Comparison of ENCODE assay signal across 1 cellular context in the genomic region with DNA sequence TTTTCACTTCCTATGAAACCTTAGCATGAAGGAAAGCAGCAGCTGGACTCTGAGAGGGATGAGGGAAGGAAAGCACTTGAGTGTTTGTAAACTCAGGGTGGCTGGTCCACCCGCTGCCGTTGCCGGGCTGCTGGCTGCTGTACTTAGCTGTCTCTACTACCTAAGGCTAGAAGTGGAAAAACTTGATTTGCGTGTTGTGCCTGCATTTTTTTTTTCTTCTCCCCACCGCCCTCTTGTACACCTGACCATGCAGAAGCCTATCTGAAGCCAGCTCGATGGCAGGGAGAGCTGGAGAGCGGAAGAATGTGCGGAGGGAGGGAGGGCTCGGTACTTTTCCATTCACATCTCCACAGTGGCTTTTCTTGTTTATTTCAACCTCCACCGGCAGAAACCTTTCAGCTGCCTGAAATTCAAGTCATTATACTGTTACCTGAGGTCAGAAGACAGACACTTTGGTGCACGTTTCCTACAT.
TF ChIP-seq lines count a peak whose summit lies in the region.

No MANE protein-coding gene starts in this region.

TF ChIP-seq in HepG2, 621 proteins besides CTCF, POLR2A, EP300 and RAD21 (continued from another document and continues in another):
- TF ChIP-seq, protein P1, sequence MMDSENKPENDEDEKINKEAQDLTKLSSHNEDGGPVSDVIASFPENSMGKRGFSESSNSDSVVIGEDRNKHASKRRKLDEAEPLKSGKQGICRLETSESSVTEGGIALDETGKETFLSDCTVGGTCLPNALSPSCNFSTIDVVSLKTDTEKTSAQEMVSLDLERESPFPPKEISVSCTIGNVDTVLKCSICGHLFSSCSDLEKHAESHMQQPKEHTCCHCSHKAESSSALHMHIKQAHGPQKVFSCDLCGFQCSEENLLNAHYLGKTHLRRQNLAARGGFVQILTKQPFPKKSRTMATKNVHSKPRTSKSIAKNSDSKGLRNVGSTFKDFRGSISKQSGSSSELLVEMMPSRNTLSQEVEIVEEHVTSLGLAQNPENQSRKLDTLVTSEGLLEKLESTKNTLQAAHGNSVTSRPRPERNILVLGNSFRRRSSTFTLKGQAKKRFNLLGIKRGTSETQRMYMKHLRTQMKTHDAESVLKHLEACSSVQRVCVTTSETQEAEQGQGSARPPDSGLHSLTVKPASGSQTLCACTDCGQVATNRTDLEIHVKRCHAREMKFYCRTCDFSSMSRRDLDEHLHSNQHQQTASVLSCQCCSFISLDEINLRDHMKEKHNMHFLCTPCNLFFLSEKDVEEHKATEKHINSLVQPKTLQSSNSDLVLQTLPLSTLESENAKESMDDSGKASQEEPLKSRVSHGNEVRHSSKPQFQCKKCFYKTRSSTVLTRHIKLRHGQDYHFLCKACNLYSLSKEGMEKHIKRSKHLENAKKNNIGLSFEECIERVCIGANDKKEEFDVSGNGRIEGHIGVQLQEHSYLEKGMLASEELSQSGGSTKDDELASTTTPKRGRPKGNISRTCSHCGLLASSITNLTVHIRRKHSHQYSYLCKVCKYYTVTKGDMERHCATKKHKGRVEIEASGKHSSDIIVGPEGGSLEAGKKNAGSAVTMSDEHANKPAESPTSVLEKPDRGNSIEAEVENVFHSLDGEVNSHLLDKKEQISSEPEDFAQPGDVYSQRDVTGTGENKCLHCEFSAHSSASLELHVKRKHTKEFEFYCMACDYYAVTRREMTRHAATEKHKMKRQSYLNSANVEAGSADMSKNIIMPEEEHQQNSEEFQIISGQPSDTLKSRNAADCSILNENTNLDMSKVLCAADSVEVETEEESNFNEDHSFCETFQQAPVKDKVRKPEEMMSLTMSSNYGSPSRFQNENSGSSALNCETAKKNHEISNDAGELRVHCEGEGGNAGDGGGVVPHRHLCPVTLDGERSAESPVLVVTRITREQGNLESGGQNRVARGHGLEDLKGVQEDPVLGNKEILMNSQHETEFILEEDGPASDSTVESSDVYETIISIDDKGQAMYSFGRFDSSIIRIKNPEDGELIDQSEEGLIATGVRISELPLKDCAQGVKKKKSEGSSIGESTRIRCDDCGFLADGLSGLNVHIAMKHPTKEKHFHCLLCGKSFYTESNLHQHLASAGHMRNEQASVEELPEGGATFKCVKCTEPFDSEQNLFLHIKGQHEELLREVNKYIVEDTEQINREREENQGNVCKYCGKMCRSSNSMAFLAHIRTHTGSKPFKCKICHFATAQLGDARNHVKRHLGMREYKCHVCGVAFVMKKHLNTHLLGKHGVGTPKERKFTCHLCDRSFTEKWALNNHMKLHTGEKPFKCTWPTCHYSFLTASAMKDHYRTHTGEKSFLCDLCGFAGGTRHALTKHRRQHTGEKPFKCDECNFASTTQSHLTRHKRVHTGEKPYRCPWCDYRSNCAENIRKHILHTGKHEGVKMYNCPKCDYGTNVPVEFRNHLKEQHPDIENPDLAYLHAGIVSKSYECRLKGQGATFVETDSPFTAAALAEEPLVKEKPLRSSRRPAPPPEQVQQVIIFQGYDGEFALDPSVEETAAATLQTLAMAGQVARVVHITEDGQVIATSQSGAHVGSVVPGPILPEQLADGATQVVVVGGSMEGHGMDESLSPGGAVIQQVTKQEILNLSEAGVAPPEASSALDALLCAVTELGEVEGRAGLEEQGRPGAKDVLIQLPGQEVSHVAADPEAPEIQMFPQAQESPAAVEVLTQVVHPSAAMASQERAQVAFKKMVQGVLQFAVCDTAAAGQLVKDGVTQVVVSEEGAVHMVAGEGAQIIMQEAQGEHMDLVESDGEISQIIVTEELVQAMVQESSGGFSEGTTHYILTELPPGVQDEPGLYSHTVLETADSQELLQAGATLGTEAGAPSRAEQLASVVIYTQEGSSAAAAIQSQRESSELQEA (CRISPR knock-in tag; IDR thresholded peaks at IDR 0.05; ENCODE audit: not compliant biosample characterization): no peak
- TF ChIP-seq FOXP1 (IDR thresholded peaks at IDR 0.05) (no peak), FOXP1 (CRISPR knock-in tag; IDR thresholded peaks at IDR 0.05) (peak; percentile 21; the same call in 1 of the 2 replicates), ZNF230 (CRISPR knock-in tag; IDR thresholded peaks at IDR 0.05) (0 out of 2 replicates have a peak, but pooled peaks have one; percentile 20), CCAR2 (optimal IDR thresholded peaks at IDR 0.05; ENCODE audit: low read depth, low read length) (no peak), RBFOX2 (IDR thresholded peaks at IDR 0.05; ENCODE audit: low read depth, low read length) (peak; percentile 51; the same call in 1 of the 2 replicates), ZKSCAN5 (CRISPR knock-in tag; IDR thresholded peaks at IDR 0.05) (no peak), JUN (CRISPR knock-in tag; IDR thresholded peaks at IDR 0.05) (0 out of 2 replicates have a peak, but pooled peaks have one; percentile 32), ZNF891 (CRISPR knock-in tag; IDR thresholded peaks at IDR 0.05) (0 out of 2 replicates have a peak, but pooled peaks have one; percentile 47), NFYC (CRISPR knock-in tag; IDR thresholded peaks at IDR 0.05) (peak; percentile 62; the same call in 1 of the 2 replicates), MATR3 (CRISPR knock-in tag; IDR thresholded peaks at IDR 0.05) (no peak), ELF1 (CRISPR knock-in tag; IDR thresholded peaks at IDR 0.05) (peak; percentile 57; the same call in 1 of the 2 replicates), NFKB2 (CRISPR knock-in tag; IDR thresholded peaks at IDR 0.05; ENCODE audit: borderline replicate concordance) (0 out of 2 replicates have a peak, but pooled peaks have one; percentile 29), GATAD1 (CRISPR knock-in tag; IDR thresholded peaks at IDR 0.05) (0 out of 2 replicates have a peak, but pooled peaks have one; percentile 23), AKAP8 (CRISPR knock-in tag; IDR thresholded peaks at IDR 0.05) (no peak), CREB1 (IDR thresholded peaks at IDR 0.05) (no peak), CREB1 (CRISPR knock-in tag; IDR thresholded peaks at IDR 0.05) (peak; percentile 48; the same call in 1 of the 2 replicates), TBP (CRISPR knock-in tag; IDR thresholded peaks at IDR 0.05) (no peak), ZNF841 (CRISPR knock-in tag; IDR thresholded peaks at IDR 0.05; ENCODE audit: borderline replicate concordance) (no peak), ZNF792 (CRISPR knock-in tag; IDR thresholded peaks at IDR 0.05) (0 out of 2 replicates have a peak, but pooled peaks have one; percentile 44), HMG20B (CRISPR knock-in tag; conservative IDR thresholded peaks at IDR 0.05) (peak; percentile 80), KAT7 (CRISPR knock-in tag; IDR thresholded peaks at IDR 0.05; ENCODE audit: borderline replicate concordance) (0 out of 2 replicates have a peak, but pooled peaks have one; percentile 59), ZNF331 (CRISPR knock-in tag; IDR thresholded peaks at IDR 0.05) (peak; percentile 14; the same call in 1 of the 2 replicates), TAF15 (IDR thresholded peaks at IDR 0.05; ENCODE audit: low read depth, low read length, poor library complexity, severe bottlenecking) (no peak), ZC3H4 (CRISPR knock-in tag; IDR thresholded peaks at IDR 0.05; ENCODE audit: borderline replicate concordance) (0 out of 2 replicates have a peak, but pooled peaks have one; percentile 52), XBP1 (CRISPR knock-in tag; IDR thresholded peaks at IDR 0.05) (no peak), KDM6A (CRISPR knock-in tag; IDR thresholded peaks at IDR 0.05; ENCODE audit: low read depth) (no peak), AGO2 (optimal IDR thresholded peaks at IDR 0.05; ENCODE audit: low read depth, low read length) (peak; percentile 49), MIXL1 (CRISPR knock-in tag; IDR thresholded peaks at IDR 0.05) (0 out of 2 replicates have a peak, but pooled peaks have one; percentile 26), ATF7 (IDR thresholded peaks at IDR 0.05) (no peak), ATF7 (CRISPR knock-in tag; IDR thresholded peaks at IDR 0.05) (no peak), PPARG (CRISPR knock-in tag; conservative IDR thresholded peaks at IDR 0.05) (0 out of 2 replicates have a peak, but pooled peaks have one; percentile 47), KLF16 (CRISPR knock-in tag; IDR thresholded peaks at IDR 0.05) (peak in 1 of 2 experiments; percentile 39; a peak in 1 of 4 replicates), ZNF674 (CRISPR knock-in tag; IDR thresholded peaks at IDR 0.05; ENCODE audit: low read depth) (no peak)
- TF ChIP-seq, protein P2, sequence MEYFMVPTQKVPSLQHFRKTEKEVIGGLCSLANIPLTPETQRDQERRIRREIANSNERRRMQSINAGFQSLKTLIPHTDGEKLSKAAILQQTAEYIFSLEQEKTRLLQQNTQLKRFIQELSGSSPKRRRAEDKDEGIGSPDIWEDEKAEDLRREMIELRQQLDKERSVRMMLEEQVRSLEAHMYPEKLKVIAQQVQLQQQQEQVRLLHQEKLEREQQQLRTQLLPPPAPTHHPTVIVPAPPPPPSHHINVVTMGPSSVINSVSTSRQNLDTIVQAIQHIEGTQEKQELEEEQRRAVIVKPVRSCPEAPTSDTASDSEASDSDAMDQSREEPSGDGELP (IDR thresholded peaks at IDR 0.05; ENCODE audit: borderline replicate concordance, low read depth): 0 out of 2 replicates have a peak, but pooled peaks have one; percentile 12
- TF ChIP-seq, protein P3, sequence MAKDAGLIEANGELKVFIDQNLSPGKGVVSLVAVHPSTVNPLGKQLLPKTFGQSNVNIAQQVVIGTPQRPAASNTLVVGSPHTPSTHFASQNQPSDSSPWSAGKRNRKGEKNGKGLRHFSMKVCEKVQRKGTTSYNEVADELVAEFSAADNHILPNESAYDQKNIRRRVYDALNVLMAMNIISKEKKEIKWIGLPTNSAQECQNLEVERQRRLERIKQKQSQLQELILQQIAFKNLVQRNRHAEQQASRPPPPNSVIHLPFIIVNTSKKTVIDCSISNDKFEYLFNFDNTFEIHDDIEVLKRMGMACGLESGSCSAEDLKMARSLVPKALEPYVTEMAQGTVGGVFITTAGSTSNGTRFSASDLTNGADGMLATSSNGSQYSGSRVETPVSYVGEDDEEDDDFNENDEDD (CRISPR knock-in tag; IDR thresholded peaks at IDR 0.05; ENCODE audit: borderline replicate concordance): no peak
- TF ChIP-seq, protein P4, sequence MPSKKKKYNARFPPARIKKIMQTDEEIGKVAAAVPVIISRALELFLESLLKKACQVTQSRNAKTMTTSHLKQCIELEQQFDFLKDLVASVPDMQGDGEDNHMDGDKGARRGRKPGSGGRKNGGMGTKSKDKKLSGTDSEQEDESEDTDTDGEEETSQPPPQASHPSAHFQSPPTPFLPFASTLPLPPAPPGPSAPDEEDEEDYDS (CRISPR knock-in tag; IDR thresholded peaks at IDR 0.05): peak; percentile 91
- TF ChIP-seq, protein P5, sequence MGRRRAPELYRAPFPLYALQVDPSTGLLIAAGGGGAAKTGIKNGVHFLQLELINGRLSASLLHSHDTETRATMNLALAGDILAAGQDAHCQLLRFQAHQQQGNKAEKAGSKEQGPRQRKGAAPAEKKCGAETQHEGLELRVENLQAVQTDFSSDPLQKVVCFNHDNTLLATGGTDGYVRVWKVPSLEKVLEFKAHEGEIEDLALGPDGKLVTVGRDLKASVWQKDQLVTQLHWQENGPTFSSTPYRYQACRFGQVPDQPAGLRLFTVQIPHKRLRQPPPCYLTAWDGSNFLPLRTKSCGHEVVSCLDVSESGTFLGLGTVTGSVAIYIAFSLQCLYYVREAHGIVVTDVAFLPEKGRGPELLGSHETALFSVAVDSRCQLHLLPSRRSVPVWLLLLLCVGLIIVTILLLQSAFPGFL (CRISPR knock-in tag; IDR thresholded peaks at IDR 0.05): no peak
- TF ChIP-seq, protein P6, sequence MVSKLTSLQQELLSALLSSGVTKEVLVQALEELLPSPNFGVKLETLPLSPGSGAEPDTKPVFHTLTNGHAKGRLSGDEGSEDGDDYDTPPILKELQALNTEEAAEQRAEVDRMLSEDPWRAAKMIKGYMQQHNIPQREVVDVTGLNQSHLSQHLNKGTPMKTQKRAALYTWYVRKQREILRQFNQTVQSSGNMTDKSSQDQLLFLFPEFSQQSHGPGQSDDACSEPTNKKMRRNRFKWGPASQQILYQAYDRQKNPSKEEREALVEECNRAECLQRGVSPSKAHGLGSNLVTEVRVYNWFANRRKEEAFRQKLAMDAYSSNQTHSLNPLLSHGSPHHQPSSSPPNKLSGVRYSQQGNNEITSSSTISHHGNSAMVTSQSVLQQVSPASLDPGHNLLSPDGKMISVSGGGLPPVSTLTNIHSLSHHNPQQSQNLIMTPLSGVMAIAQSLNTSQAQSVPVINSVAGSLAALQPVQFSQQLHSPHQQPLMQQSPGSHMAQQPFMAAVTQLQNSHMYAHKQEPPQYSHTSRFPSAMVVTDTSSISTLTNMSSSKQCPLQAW (CRISPR knock-in tag; IDR thresholded peaks at IDR 0.05): 0 out of 2 replicates have a peak, but pooled peaks have one; percentile 15
- TF ChIP-seq, protein P7, sequence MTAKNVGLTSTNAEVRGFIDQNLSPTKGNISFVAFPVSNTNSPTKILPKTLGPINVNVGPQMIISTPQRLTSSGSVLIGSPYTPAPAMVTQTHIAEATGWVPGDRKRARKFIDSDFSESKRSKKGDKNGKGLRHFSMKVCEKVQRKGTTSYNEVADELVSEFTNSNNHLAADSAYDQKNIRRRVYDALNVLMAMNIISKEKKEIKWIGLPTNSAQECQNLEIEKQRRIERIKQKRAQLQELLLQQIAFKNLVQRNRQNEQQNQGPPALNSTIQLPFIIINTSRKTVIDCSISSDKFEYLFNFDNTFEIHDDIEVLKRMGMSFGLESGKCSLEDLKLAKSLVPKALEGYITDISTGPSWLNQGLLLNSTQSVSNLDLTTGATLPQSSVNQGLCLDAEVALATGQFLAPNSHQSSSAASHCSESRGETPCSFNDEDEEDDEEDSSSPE (CRISPR knock-in tag; IDR thresholded peaks at IDR 0.05): peak; percentile 23; the same call in 1 of the 2 replicates
- TF ChIP-seq, protein P8, sequence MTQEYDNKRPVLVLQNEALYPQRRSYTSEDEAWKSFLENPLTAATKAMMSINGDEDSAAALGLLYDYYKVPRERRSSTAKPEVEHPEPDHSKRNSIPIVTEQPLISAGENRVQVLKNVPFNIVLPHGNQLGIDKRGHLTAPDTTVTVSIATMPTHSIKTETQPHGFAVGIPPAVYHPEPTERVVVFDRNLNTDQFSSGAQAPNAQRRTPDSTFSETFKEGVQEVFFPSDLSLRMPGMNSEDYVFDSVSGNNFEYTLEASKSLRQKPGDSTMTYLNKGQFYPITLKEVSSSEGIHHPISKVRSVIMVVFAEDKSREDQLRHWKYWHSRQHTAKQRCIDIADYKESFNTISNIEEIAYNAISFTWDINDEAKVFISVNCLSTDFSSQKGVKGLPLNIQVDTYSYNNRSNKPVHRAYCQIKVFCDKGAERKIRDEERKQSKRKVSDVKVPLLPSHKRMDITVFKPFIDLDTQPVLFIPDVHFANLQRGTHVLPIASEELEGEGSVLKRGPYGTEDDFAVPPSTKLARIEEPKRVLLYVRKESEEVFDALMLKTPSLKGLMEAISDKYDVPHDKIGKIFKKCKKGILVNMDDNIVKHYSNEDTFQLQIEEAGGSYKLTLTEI (CRISPR knock-in tag; conservative IDR thresholded peaks at IDR 0.05): no peak
